Comparison of ENCODE assay signal across 22 cellular contexts in the genomic region with DNA sequence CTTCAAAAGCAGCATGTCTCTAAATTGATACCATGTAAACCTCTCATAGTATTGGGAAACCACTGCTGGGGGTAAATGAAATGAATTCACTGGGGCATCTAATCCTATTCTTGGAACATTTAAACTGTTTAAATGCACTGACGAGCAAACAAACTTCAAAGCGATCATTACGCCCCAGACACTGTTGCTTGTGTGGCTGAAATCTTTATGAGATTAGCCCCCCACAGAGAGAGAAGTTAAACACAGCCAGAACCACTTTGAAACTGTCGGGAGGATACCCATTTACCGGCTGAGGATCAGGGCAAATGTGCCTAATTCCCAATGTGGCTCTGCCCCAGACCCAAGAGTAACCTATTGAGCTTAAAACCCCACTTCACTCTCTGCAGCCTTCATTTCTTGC.
DNase-seq lines count a peak whose midpoint lies in the region; ATAC-seq and TF ChIP-seq lines count a peak whose summit lies in the region.
"Had no signal": no experiment of that assay in that cellular context is flagged by ENCODE, and none has a peak within 500 bp of the region (broad histone marks: within the 10 kb centered on the region; RNA-seq: fewer than 3 reads in every experiment).

No MANE protein-coding gene starts in this region.

- no peaks in the 10 kb centered on the region for H3K9me3 ChIP-seq in A673 (ENCODE audit: low read depth, low read length, poor library complexity, severe bottlenecking)
- no peaks in the 10 kb centered on the region for H3K9me3 ChIP-seq in HEK293 (ENCODE audit: control insufficient read depth, insufficient read depth, low read depth, low read length)
- no peaks in the 10 kb centered on the region for H3K9me3 ChIP-seq in tibial artery
- H3K9me3 ChIP-seq: BLaER1, SJCRH30 had no signal

- H3K4me3 ChIP-seq in A673 (ENCODE audit: low read depth, low read length, poor library complexity, severe bottlenecking) (no peak overlapping the region), HEK293 (ENCODE audit: low read depth, low read length) (no peak overlapping the region), tibial artery (no peak overlapping the region)
- H3K4me3 ChIP-seq: BLaER1, GM23248, PC-9, SJCRH30 had no signal

- no TSS peak for BruUV-seq in A673 (replicated peaks; lab: Mats Ljungman, UMichigan)

- no peaks in the 10 kb centered on the region for H3K36me3 ChIP-seq in A673 (ENCODE audit: insufficient read depth, low read length, poor library complexity, severe bottlenecking)
- no peaks in the 10 kb centered on the region for H3K36me3 ChIP-seq in HEK293 (ENCODE audit: control insufficient read depth in 2 of 2, insufficient read depth in 1 of 2, low read length in 2 of 2)
- no peaks in the 10 kb centered on the region for H3K36me3 ChIP-seq in tibial artery
- H3K36me3 ChIP-seq: BLaER1, SJCRH30 had no signal

- H3K4me1 ChIP-seq in A673 (ENCODE audit: insufficient read depth, low read length, poor library complexity, severe bottlenecking) (no peaks in the 10 kb centered on the region), HEK293 (ENCODE audit: control insufficient read depth, insufficient read depth, low read length) (peaks cover 3% of the 10 kb centered on the region; the same call in 1 of the 2 replicates), tibial artery (no peaks in the 10 kb centered on the region)
- H3K4me1 ChIP-seq: BLaER1, SJCRH30 had no signal

- ATAC-seq in HG03025 (IDR thresholded peaks at IDR 0.05; ENCODE audit: low FRiP score, unreplicated experiment), result no peak
- no peak for ATAC-seq in left lobe of liver
- ATAC-seq: Right ventricle myocardium inferior, SK-N-SH treated with all-trans-retinoic acid at 6 μM for 48 hours had no signal

- H3K27me3 ChIP-seq in A673 (replicated peaks; ENCODE audit: insufficient read depth, low read depth, low read length, poor library complexity), result peaks cover 81% of the 10 kb centered on the region
- H3K27me3 ChIP-seq in tibial artery, result no peaks in the 10 kb centered on the region
- H3K27me3 ChIP-seq: BLaER1 had no signal

- H3K27ac ChIP-seq in A673 (ENCODE audit: low read depth, low read length, poor library complexity, severe bottlenecking), result no peak overlapping the region
- H3K27ac ChIP-seq in HEK293 (ENCODE audit: extremely low read depth, low read depth, low read length), result no peak overlapping the region
- no peak overlapping the region for H3K27ac ChIP-seq in tibial artery
- H3K27ac ChIP-seq: BLaER1, GM23248, PC-9, SJCRH30 had no signal

- peak; percentile 61 for DNase-seq in A673 (ENCODE audit: low spot score)
- peak; percentile 58 for DNase-seq in ecto neural progenitor cell (ENCODE audit: low spot score)
- peak; percentile 31 for DNase-seq in iPS-NIHi7 (ENCODE audit: extremely low spot score)
- DNase-seq in NCI-H1694 treated with DMSO at 0.1 percent for 48 hours (lab: John Stamatoyannopoulos, UW), result no peak
- no peak for DNase-seq in tibial artery
- DNase-seq in left lobe of liver (ENCODE audit: low spot score), result no peak
- DNase-seq: CD4-positive, CD25-positive, alpha-beta regulatory T cell; DMS53; GM23248; HCEC 1CT; Karpas-422; NCI-H1092; NCI-H1436 treated with DMSO at 0.1 percent for 48 hours; NCI-H1930; NCI-H510A; PC-9; SJCRH30 had no signal

- CTCF ChIA-PET in A673 (lab: Charles Lee), result no interaction called here
- CTCF ChIA-PET in HEK293 (lab: Yijun Ruan, JAX), result no interaction called here

- POLR2A ChIA-PET in A673 (lab: Charles Lee; ENCODE audit: low non-redundant PET) (no interaction called here), HEK293 (lab: Yijun Ruan, JAX) (no interaction called here)

- no peak for TF ChIP-seq CTCF in A673 (conservative IDR thresholded peaks at IDR 0.05; ENCODE audit: low read depth, low read length)
- no peak for TF ChIP-seq CTCF in HEK293 (tag by site-specific recombination; IDR thresholded peaks at IDR 0.05)
- no peak for TF ChIP-seq CTCF in tibial artery (IDR thresholded peaks at IDR 0.05)

- intact Hi-C loops in A673 (cut with micrococcal nuclease; ENCODE audit: unreplicated experiment), result loop anchor here (10.0 kb wide), 2 partner anchors 224 to 304 kb away; a partner anchor contains a TSS
- intact Hi-C loops in tibial artery (cut with DNase I; ENCODE audit: low total_unique reads), result no loop called here

TF ChIP-seq in HEK293, 187 proteins besides CTCF, POLR2A, EP300 and RAD21 (continues in another document):
- no peak for TF ChIP-seq ZNF501 (tag by site-specific recombination; IDR thresholded peaks at IDR 0.05)
- TF ChIP-seq, protein P1, sequence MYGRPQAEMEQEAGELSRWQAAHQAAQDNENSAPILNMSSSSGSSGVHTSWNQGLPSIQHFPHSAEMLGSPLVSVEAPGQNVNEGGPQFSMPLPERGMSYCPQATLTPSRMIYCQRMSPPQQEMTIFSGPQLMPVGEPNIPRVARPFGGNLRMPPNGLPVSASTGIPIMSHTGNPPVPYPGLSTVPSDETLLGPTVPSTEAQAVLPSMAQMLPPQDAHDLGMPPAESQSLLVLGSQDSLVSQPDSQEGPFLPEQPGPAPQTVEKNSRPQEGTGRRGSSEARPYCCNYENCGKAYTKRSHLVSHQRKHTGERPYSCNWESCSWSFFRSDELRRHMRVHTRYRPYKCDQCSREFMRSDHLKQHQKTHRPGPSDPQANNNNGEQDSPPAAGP (tag by site-specific recombination; IDR thresholded peaks at IDR 0.05), result no peak
- no peak for TF ChIP-seq ZNF768 (tag by site-specific recombination; IDR thresholded peaks at IDR 0.05)
- TF ChIP-seq, protein P2, sequence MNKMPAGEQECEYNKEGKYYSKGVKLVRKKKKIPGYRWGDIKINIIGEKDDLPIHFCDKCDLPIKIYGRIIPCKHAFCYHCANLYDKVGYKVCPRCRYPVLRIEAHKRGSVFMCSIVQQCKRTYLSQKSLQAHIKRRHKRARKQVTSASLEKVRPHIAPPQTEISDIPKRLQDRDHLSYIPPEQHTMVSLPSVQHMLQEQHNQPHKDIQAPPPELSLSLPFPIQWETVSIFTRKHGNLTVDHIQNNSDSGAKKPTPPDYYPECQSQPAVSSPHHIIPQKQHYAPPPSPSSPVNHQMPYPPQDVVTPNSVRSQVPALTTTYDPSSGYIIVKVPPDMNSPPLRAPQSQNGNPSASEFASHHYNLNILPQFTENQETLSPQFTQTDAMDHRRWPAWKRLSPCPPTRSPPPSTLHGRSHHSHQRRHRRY (tag by site-specific recombination; IDR thresholded peaks at IDR 0.05), result no peak
- TF ChIP-seq ZNF121 (tag by site-specific recombination; IDR thresholded peaks at IDR 0.05), result peak; percentile 14; the same call in 1 of the 2 replicates
- no peak for TF ChIP-seq ZNF302 (tag by site-specific recombination; IDR thresholded peaks at IDR 0.05; ENCODE audit: low read depth)
- TF ChIP-seq ZNF214 (tag by site-specific recombination; IDR thresholded peaks at IDR 0.05; ENCODE audit: borderline replicate concordance), result no peak
- TF ChIP-seq ZFP37 (tag by site-specific recombination; IDR thresholded peaks at IDR 0.05), result no peak
- no peak for TF ChIP-seq GFI1B (tag by site-specific recombination; IDR thresholded peaks at IDR 0.05)
- no peak for TF ChIP-seq KLF9 (tag by site-specific recombination; IDR thresholded peaks at IDR 0.05; ENCODE audit: low read depth)
- no peak for TF ChIP-seq PRDM1 (tag by site-specific recombination; IDR thresholded peaks at IDR 0.05)
- TF ChIP-seq ZNF335 (tag by site-specific recombination; conservative IDR thresholded peaks at IDR 0.05), result no peak
- 0 out of 2 replicates have a peak, but pooled peaks have one; percentile 32 for TF ChIP-seq ZBTB8A (tag by site-specific recombination; IDR thresholded peaks at IDR 0.05)
- TF ChIP-seq ZNF585B (tag by site-specific recombination; IDR thresholded peaks at IDR 0.05), result no peak
- TF ChIP-seq ZNF140 (tag by site-specific recombination; IDR thresholded peaks at IDR 0.05), result no peak
- peak; percentile 95 for TF ChIP-seq WT1 (tag by site-specific recombination; IDR thresholded peaks at IDR 0.05)
- no peak for TF ChIP-seq ZNF138 (tag by site-specific recombination; IDR thresholded peaks at IDR 0.05; ENCODE audit: borderline replicate concordance)
- TF ChIP-seq ZNF776 (tag by site-specific recombination; IDR thresholded peaks at IDR 0.05; ENCODE audit: borderline replicate concordance), result no peak
- TF ChIP-seq FEZF1 (tag by site-specific recombination; IDR thresholded peaks at IDR 0.05), result peak; percentile 79
- TF ChIP-seq IKZF3 (tag by site-specific recombination; IDR thresholded peaks at IDR 0.05), result peak; percentile 77
- peak; percentile 96 for TF ChIP-seq ZIC2 (tag by site-specific recombination; IDR thresholded peaks at IDR 0.05)
- peak; percentile 69 for TF ChIP-seq SCRT2 (tag by site-specific recombination; IDR thresholded peaks at IDR 0.05)
- TF ChIP-seq ZNF561 (tag by site-specific recombination; IDR thresholded peaks at IDR 0.05; ENCODE audit: borderline replicate concordance), result no peak
- TF ChIP-seq ZNF174 (tag by site-specific recombination; IDR thresholded peaks at IDR 0.05), result no peak
- no peak for TF ChIP-seq ZFP3 (tag by site-specific recombination; IDR thresholded peaks at IDR 0.05; ENCODE audit: low read depth)
- TF ChIP-seq, protein P3, sequence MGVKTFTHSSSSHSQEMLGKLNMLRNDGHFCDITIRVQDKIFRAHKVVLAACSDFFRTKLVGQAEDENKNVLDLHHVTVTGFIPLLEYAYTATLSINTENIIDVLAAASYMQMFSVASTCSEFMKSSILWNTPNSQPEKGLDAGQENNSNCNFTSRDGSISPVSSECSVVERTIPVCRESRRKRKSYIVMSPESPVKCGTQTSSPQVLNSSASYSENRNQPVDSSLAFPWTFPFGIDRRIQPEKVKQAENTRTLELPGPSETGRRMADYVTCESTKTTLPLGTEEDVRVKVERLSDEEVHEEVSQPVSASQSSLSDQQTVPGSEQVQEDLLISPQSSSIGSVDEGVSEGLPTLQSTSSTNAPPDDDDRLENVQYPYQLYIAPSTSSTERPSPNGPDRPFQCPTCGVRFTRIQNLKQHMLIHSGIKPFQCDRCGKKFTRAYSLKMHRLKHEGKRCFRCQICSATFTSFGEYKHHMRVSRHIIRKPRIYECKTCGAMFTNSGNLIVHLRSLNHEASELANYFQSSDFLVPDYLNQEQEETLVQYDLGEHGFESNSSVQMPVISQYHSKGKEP (tag by site-specific recombination; IDR thresholded peaks at IDR 0.05), result 0 out of 2 replicates have a peak, but pooled peaks have one; percentile 13
- no peak for TF ChIP-seq SP2 (tag by site-specific recombination; IDR thresholded peaks at IDR 0.05)
- no peak for TF ChIP-seq ZNF2 (tag by site-specific recombination; IDR thresholded peaks at IDR 0.05)
- no peak for TF ChIP-seq ZNF114 (tag by site-specific recombination; IDR thresholded peaks at IDR 0.05)
- no peak for TF ChIP-seq ZNF677 (tag by site-specific recombination; IDR thresholded peaks at IDR 0.05)
- 0 out of 2 replicates have a peak, but pooled peaks have one; percentile 26 for TF ChIP-seq ZNF596 (tag by site-specific recombination; IDR thresholded peaks at IDR 0.05)
- no peak for TF ChIP-seq ZNF394 (tag by site-specific recombination; IDR thresholded peaks at IDR 0.05; ENCODE audit: borderline replicate concordance)

Comparison
In these comparisons a context has a peak if more than half of its experiments do, and no peak if none do; other contexts are left out.
1. DNase-seq: peak in A673 (single experiment), ecto neural progenitor cell (single experiment) and iPS-NIHi7 (single experiment); none in NCI-H1694 treated with DMSO at 0.1 percent for 48 hours (single experiment), tibial artery (0 of 2) and left lobe of liver (single experiment).